ENCODE assay signal across 1 cellular context in genomic region chr1:51686450-51686849, GRCh38.
A peak's percentile ranks its signal among the peaks of the same experiment; 100 is the strongest.
TF ChIP-seq lines count a peak whose summit lies in the region.

No MANE protein-coding gene starts in this region.

TF ChIP-seq in HepG2, 621 proteins besides CTCF, POLR2A, EP300 and RAD21 (continued from another document):
- TF ChIP-seq MXD3 (CRISPR knock-in tag; IDR thresholded peaks at IDR 0.05) (no peak), ZNF121 (CRISPR knock-in tag; IDR thresholded peaks at IDR 0.05) (no peak; the same call in 1 of the 2 replicates), ZNF644 (CRISPR knock-in tag; IDR thresholded peaks at IDR 0.05; ENCODE audit: low read depth) (0 out of 2 replicates have a peak, but pooled peaks have one; percentile 17), ZNF777 (CRISPR knock-in tag; IDR thresholded peaks at IDR 0.05) (no peak), TBX2 (CRISPR knock-in tag; IDR thresholded peaks at IDR 0.05; ENCODE audit: borderline replicate concordance) (no peak)
TF ChIP-seq in HepG2: peak in this region for 2.
